In the genomic region with DNA sequence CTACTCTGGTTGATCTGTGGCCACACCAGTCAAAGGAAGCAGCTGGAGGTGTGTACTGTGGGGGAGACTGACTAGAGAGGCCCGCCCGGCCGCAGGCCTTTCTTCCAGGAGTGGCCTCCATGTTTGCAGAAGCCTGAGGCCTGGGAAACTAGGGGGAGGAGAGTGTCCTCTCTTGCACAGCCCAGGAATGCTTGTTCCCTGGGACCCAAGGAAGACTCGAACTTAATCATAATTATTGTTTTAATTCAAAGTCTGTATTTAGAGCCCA, we compare ENCODE assay signal across 1 cellular context.
TF ChIP-seq lines count a peak whose summit lies in the region.

No MANE protein-coding gene starts in this region.

TF ChIP-seq in H1, 55 proteins besides CTCF, POLR2A, EP300 and RAD21:
- no peak for TF ChIP-seq RNF2 (IDR thresholded peaks at IDR 0.05; ENCODE audit: borderline replicate concordance, low read depth, low read length, missing control alignments, poor library complexity, severe bottlenecking)
- no peak for TF ChIP-seq SIX5 (IDR thresholded peaks at IDR 0.05; ENCODE audit: low read depth, low read length)
- no peak for TF ChIP-seq NRF1 (IDR thresholded peaks at IDR 0.05; ENCODE audit: low read depth, low read length)
- no peak for TF ChIP-seq SAP30 (IDR thresholded peaks at IDR 0.05; ENCODE audit: insufficient read depth, insufficient replicate concordance, low read length)
- no peak for TF ChIP-seq TCF12 (IDR thresholded peaks at IDR 0.05; ENCODE audit: low read depth, low read length)
- no peak for TF ChIP-seq NANOG (IDR thresholded peaks at IDR 0.05; ENCODE audit: insufficient read depth, low read depth, low read length, poor library complexity, severe bottlenecking)
